16 cellular contexts compared by ENCODE assay signal in the genomic region with DNA sequence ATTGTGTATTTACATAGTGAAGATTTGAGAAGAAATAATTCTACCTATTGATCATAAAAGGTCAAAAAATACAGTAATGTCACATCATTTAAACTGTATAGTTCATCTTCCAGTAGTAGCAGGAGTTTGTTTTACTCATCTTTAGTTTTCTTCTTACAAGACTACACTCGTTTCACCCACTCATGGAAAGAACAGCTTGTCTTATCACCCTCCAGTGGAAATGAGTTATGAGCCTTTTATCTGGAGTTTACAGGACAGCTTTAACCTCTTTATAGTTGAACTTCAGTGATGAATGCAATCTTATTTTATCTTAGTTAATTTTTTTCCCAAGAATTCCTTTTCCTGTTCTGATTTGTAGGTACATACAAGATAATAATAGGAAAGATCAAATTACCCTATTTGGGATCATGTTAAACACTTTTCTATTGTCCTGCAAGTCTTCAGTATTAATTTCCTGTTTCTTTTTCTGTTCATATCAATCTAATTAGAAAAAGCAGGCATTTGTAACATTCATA.
"Had no signal": no experiment of that assay in that cellular context is flagged by ENCODE, and none has a peak within 500 bp of the region (broad histone marks: within the 10 kb centered on the region; RNA-seq: fewer than 3 reads in every experiment).

No MANE protein-coding gene starts in this region.

- DNase-seq: activated CD4-positive, alpha-beta T cell treated with anti-CD3 and anti-CD28 coated beads for 4 hours; activated CD8-positive, alpha-beta T cell treated with anti-CD3 and anti-CD28 coated beads for 36 hours; activated effector memory CD4-positive, alpha-beta T cell treated with anti-CD3 and anti-CD28 coated beads, Interleukin-2, amount 50 U/mL, for 16 hours; activated T-cell treated with anti-CD3 and anti-CD28 coated beads, Interleukin-2, amount 50 U/mL, for 4 hours; amniotic stem cell; body of pancreas; effector memory CD8-positive, alpha-beta T cell; glutamatergic neuron; mesenchymal stem cell; nucleus accumbens; right lobe of liver; spleen; stimulated activated CD4-positive, alpha-beta T cell treated with anti-CD3 and anti-CD28 coated beads, Interleukin-1b, Interleukin-23, amount 100 ng/mL, for 48 hours; stomach; T-helper 17 cell; testis had no signal

- H3K4me1 ChIP-seq: right lobe of liver had no signal

- H3K27me3 ChIP-seq: body of pancreas, right lobe of liver, spleen, stomach, testis had no signal

- H3K36me3 ChIP-seq: right lobe of liver, spleen, stomach had no signal

- H3K9me3 ChIP-seq: body of pancreas, right lobe of liver, spleen, stomach, testis had no signal

- H3K4me3 ChIP-seq: body of pancreas, right lobe of liver, spleen, stomach, testis had no signal

- H3K27ac ChIP-seq: right lobe of liver, spleen, stomach, testis had no signal
